Comparison of ENCODE assay signal across 24 cellular contexts in the genomic region with DNA sequence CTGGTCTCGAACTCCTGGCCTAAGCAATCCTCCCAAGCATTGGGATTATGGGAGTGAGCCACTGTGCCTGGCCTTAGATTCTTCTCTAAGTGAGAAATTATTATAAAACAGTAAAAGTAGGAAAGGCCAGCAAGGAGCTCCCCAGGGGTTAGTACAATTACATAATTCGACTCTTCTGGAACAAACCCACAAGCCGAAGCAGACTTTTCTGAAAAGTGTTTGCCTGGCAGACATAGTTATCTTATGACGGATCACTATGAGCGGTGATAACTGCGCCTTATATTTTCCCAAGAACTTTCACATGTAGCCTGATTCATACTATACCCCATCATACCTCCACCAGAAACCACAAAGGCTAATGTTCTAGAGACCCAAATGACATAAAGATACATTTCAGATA. TPM values are rescaled to one million over a fixed set of nuclear protein-coding genes. Genes with fewer than 3 reads are reported as not detected.
DNase-seq lines count a peak whose midpoint lies in the region; ATAC-seq and TF ChIP-seq lines count a peak whose summit lies in the region.
"Had no signal": no experiment of that assay in that cellular context is flagged by ENCODE, and none has a peak within 500 bp of the region (broad histone marks: within the 10 kb centered on the region; RNA-seq: fewer than 3 reads in every experiment).

No MANE protein-coding gene starts in this region.

- WGBS in lower leg skin, 2 donors: 60 to 65% methylated on average over 6 of the region's 6 CpGs

- H3K4me1 Mint-ChIP-seq in activated naive CD8-positive, alpha-beta T cell treated with anti-CD3 and anti-CD28 coated beads, Interleukin-2, amount 50 U/mL, for 24 hours: peaks cover 28% of the 10 kb centered on the region
- H3K4me1 Mint-ChIP-seq in activated naive CD8-positive, alpha-beta T cell treated with anti-CD3 and anti-CD28 coated beads for 36 hours: peaks cover 23% of the 10 kb centered on the region
- peaks cover 5% of the 10 kb centered on the region for H3K4me1 Mint-ChIP-seq in GM23338

- H3K9me3 ChIP-seq in subcutaneous abdominal adipose tissue (ENCODE audit: control insufficient read depth in 5 of 5, low read length in 5 of 5): no peaks in the 10 kb centered on the region
- H3K9me3 ChIP-seq: BLaER1, breast epithelium, Peyer's patch had no signal

- H3K9me3 Mint-ChIP-seq in activated naive CD8-positive, alpha-beta T cell treated with anti-CD3 and anti-CD28 coated beads, Interleukin-2, amount 50 U/mL, for 24 hours: no peaks in the 10 kb centered on the region
- H3K9me3 Mint-ChIP-seq in activated naive CD8-positive, alpha-beta T cell treated with anti-CD3 and anti-CD28 coated beads for 36 hours: no peaks in the 10 kb centered on the region
- no peaks in the 10 kb centered on the region for H3K9me3 Mint-ChIP-seq in GM23338
- H3K9me3 Mint-ChIP-seq: activated naive CD4-positive, alpha-beta T cell treated with anti-CD3 and anti-CD28 coated beads, Interleukin-2, amount 50 U/mL, for 24 hours; activated T-helper 1 cell treated with anti-CD3 and anti-CD28 coated beads, Interleukin-12 subunit alpha, Interleukin-12 subunit beta, Interleukin-2, Interleukin-4 antibody, amounts not matched to agents 30 ng/mL and 10 ng/mL and 1 ng/mL, durations not matched to agents 14 hours and 24 hours and 36 hours; stimulated activated naive CD8-positive, alpha-beta T cell treated with anti-CD3 and anti-CD28 coated beads, Interleukin-15, Interleukin-2, amounts not matched to agents 100 ng/mL and 50 ng/mL, for 24 hours had no signal

- H3K27ac ChIP-seq in subcutaneous abdominal adipose tissue (ENCODE audit: low read depth, low read length) (peak overlapping the region; percentile 72), GM23338 (ENCODE audit: low read depth) (no peak overlapping the region)
- H3K27ac ChIP-seq: BLaER1, breast epithelium, Peyer's patch had no signal

- H3K36me3 ChIP-seq in subcutaneous abdominal adipose tissue (ENCODE audit: control insufficient read depth in 5 of 5, insufficient read depth in 5 of 5, low read length in 5 of 5) (peaks cover 9 to 52% (median 36%) of the 10 kb centered on the region in 5 donors), GM23338 (ENCODE audit: insufficient read depth) (no peaks in the 10 kb centered on the region)
- H3K36me3 ChIP-seq: breast epithelium had no signal

- no peaks in the 10 kb centered on the region for H4K20me1 ChIP-seq in GM23338 (replicated peaks; ENCODE audit: insufficient read depth)
- H4K20me1 ChIP-seq: BLaER1 had no signal

- no peak overlapping the region for H3K9ac ChIP-seq in subcutaneous abdominal adipose tissue (ENCODE audit: low read length in 5 of 5)
- H3K9ac ChIP-seq: BLaER1 had no signal

- no peak for DNase-seq in activated naive CD8-positive, alpha-beta T cell treated with anti-CD3 and anti-CD28 coated beads, Interleukin-2, amount 50 U/mL, for 24 hours
- no peak for DNase-seq in activated naive CD8-positive, alpha-beta T cell treated with anti-CD3 and anti-CD28 coated beads for 36 hours
- DNase-seq in astrocyte of the cerebellum (ENCODE audit: low read depth): peak; percentile 53
- peak; percentile 24 for DNase-seq in fibroblast of villous mesenchyme (ENCODE audit: low read depth)
- DNase-seq in activated CD4-positive, CD25-positive, alpha-beta regulatory T cell treated with anti-CD3 and anti-CD28 coated beads, Interleukin-2, amount 50 U/mL, for 72 hours: no peak
- no peak for DNase-seq in GM23338 (ENCODE audit: low spot score)
- no peak for DNase-seq in lower leg skin (ENCODE audit: low spot score in 2 of 2)
- DNase-seq: 8988T; activated CD4-positive, alpha-beta T cell treated with anti-CD3 and anti-CD28 coated beads for 4 hours; COR-L47; DMS79 treated with DMSO at 0.1 percent for 48 hours; foreskin melanocyte; islet precursor cell; NCI-H1048; NCI-H2081; NCI-H446 treated with DMSO at 0.1 percent for 48 hours; Peyer's patch; trophoblast cell had no signal

- no peaks in the 10 kb centered on the region for H3F3A ChIP-seq in GM23338 (replicated peaks; ENCODE audit: low read depth)

- no peak for TF ChIP-seq POLR2A in lower leg skin (IDR thresholded peaks at IDR 0.05)

- in situ Hi-C loops in astrocyte of the cerebellum (cut with HindIII; ENCODE audit: low sequenced_read_pairs): no loop called here

- H3K4me3 ChIP-seq in astrocyte of the cerebellum (ENCODE audit: low read depth, low read length) (no peak overlapping the region), fibroblast of villous mesenchyme (ENCODE audit: low read depth, low read length) (no peak overlapping the region), subcutaneous abdominal adipose tissue (ENCODE audit: low read depth in 1 of 5, low read length in 5 of 5) (no peak overlapping the region), GM23338 (no peak overlapping the region), lower leg skin (ENCODE audit: low read depth, poor library complexity, severe bottlenecking) (no peak overlapping the region)
- H3K4me3 ChIP-seq: BLaER1, breast epithelium, Peyer's patch had no signal

- no peak overlapping the region for H3K4me3 Mint-ChIP-seq in activated naive CD8-positive, alpha-beta T cell treated with anti-CD3 and anti-CD28 coated beads, Interleukin-2, amount 50 U/mL, for 24 hours
- H3K4me3 Mint-ChIP-seq in activated naive CD8-positive, alpha-beta T cell treated with anti-CD3 and anti-CD28 coated beads for 36 hours: no peak overlapping the region
- no peak overlapping the region for H3K4me3 Mint-ChIP-seq in GM23338
- H3K4me3 Mint-ChIP-seq: activated naive CD4-positive, alpha-beta T cell treated with anti-CD3 and anti-CD28 coated beads, Interleukin-2, amount 50 U/mL, for 24 hours; activated T-helper 1 cell treated with anti-CD3 and anti-CD28 coated beads, Interleukin-12 subunit alpha, Interleukin-12 subunit beta, Interleukin-2, Interleukin-4 antibody, amounts not matched to agents 30 ng/mL and 10 ng/mL and 1 ng/mL, durations not matched to agents 14 hours and 24 hours and 36 hours; stimulated activated naive CD8-positive, alpha-beta T cell treated with anti-CD3 and anti-CD28 coated beads, Interleukin-15, Interleukin-2, amounts not matched to agents 100 ng/mL and 50 ng/mL, for 24 hours had no signal

- H3K79me2 ChIP-seq in GM23338 (replicated peaks; ENCODE audit: insufficient read depth): no peaks in the 10 kb centered on the region

- TF ChIP-seq CTCF in astrocyte of the cerebellum (IDR thresholded peaks at IDR 0.05; ENCODE audit: low read depth, low read length, missing control alignments): no peak
- TF ChIP-seq CTCF in fibroblast of villous mesenchyme (IDR thresholded peaks at IDR 0.05; ENCODE audit: insufficient read depth, low read depth, low read length): no peak
- TF ChIP-seq CTCF in GM23338 (conservative IDR thresholded peaks at IDR 0.05; ENCODE audit: low read depth in 2 of 2): no peak
- TF ChIP-seq CTCF in lower leg skin (IDR thresholded peaks at IDR 0.05): no peak

- H2AFZ ChIP-seq in GM23338: no peak overlapping the region

- intact Hi-C loops in lower leg skin (cut with DNase I; ENCODE audit: low total_unique reads): loop anchor here (5.0 to 10.0 kb wide), 2 partner anchors 291 to 322 kb away; no protein-coding TSS in a partner anchor

- H3K4me1 ChIP-seq in subcutaneous abdominal adipose tissue (ENCODE audit: control insufficient read depth in 5 of 5, insufficient read depth in 5 of 5, low read length in 5 of 5) (peaks cover 3 to 22% (median 13%) of the 10 kb centered on the region in 5 donors), GM23338 (ENCODE audit: insufficient read depth) (no peaks in the 10 kb centered on the region)

- H3K4me2 ChIP-seq in GM23338: no peak overlapping the region

- no peaks in the 10 kb centered on the region for H3K9me2 ChIP-seq in GM23338 (ENCODE audit: insufficient read depth)

- no peak for ATAC-seq in activated naive CD8-positive, alpha-beta T cell treated with anti-CD3 and anti-CD28 coated beads, Interleukin-2, amount 50 U/mL, for 24 hours
- ATAC-seq in GM23338: no peak

- peaks cover 14% of the 10 kb centered on the region for H3K36me3 Mint-ChIP-seq in activated naive CD8-positive, alpha-beta T cell treated with anti-CD3 and anti-CD28 coated beads, Interleukin-2, amount 50 U/mL, for 24 hours (ENCODE audit: low read depth)
- peaks cover 9% of the 10 kb centered on the region for H3K36me3 Mint-ChIP-seq in activated naive CD8-positive, alpha-beta T cell treated with anti-CD3 and anti-CD28 coated beads for 36 hours
- H3K36me3 Mint-ChIP-seq in GM23338 (ENCODE audit: low read depth): no peaks in the 10 kb centered on the region

- H3K27me3 Mint-ChIP-seq in activated naive CD8-positive, alpha-beta T cell treated with anti-CD3 and anti-CD28 coated beads, Interleukin-2, amount 50 U/mL, for 24 hours: no peaks in the 10 kb centered on the region
- H3K27me3 Mint-ChIP-seq in activated naive CD8-positive, alpha-beta T cell treated with anti-CD3 and anti-CD28 coated beads for 36 hours: no peaks in the 10 kb centered on the region
- H3K27me3 Mint-ChIP-seq in GM23338 (ENCODE audit: insufficient read depth, low read depth, poor library complexity): peaks cover 9% of the 10 kb centered on the region
- H3K27me3 Mint-ChIP-seq: activated naive CD4-positive, alpha-beta T cell treated with anti-CD3 and anti-CD28 coated beads, Interleukin-2, amount 50 U/mL, for 24 hours; stimulated activated naive CD8-positive, alpha-beta T cell treated with anti-CD3 and anti-CD28 coated beads, Interleukin-15, Interleukin-2, amounts not matched to agents 100 ng/mL and 50 ng/mL, for 24 hours had no signal

- H3K27ac Mint-ChIP-seq in activated naive CD8-positive, alpha-beta T cell treated with anti-CD3 and anti-CD28 coated beads, Interleukin-2, amount 50 U/mL, for 24 hours: peak overlapping the region; percentile 14
- no peak overlapping the region for H3K27ac Mint-ChIP-seq in activated naive CD8-positive, alpha-beta T cell treated with anti-CD3 and anti-CD28 coated beads for 36 hours
- no peak overlapping the region for H3K27ac Mint-ChIP-seq in GM23338
- H3K27ac Mint-ChIP-seq: activated naive CD4-positive, alpha-beta T cell treated with anti-CD3 and anti-CD28 coated beads, Interleukin-2, amount 50 U/mL, for 24 hours; activated T-helper 1 cell treated with anti-CD3 and anti-CD28 coated beads, Interleukin-12 subunit alpha, Interleukin-12 subunit beta, Interleukin-2, Interleukin-4 antibody, amounts not matched to agents 30 ng/mL and 10 ng/mL and 1 ng/mL, durations not matched to agents 14 hours and 24 hours and 36 hours; stimulated activated naive CD8-positive, alpha-beta T cell treated with anti-CD3 and anti-CD28 coated beads, Interleukin-15, Interleukin-2, amounts not matched to agents 100 ng/mL and 50 ng/mL, for 24 hours had no signal

- H3K27me3 ChIP-seq in subcutaneous abdominal adipose tissue (ENCODE audit: control insufficient read depth in 5 of 5, insufficient read depth in 4 of 5, low read length in 5 of 5): no peaks in the 10 kb centered on the region
- H3K27me3 ChIP-seq in GM23338 (ENCODE audit: insufficient read depth): no peaks in the 10 kb centered on the region
- H3K27me3 ChIP-seq: BLaER1, breast epithelium, Peyer's patch had no signal

RNA-seq across cellular contexts. Expression of gene SH3PXD2A, which starts 30.2 kb away (rescaled TPM):
- 10 to 100 TPM; 10.2 to 10.9 TPM for total RNA-seq in activated naive CD8-positive, alpha-beta T cell treated with anti-CD3 and anti-CD28 coated beads for 36 hours
- 58.3 and 64.4 TPM in 2 replicates for total RNA-seq in fibroblast of villous mesenchyme
- total RNA-seq in GM23338 (2014; rRNA removed; shearing (Covaris generic)): 4.6 and 5.0 TPM in 2 replicates
- 1.8 and 1.9 TPM in 2 replicates for polyA plus RNA-seq in GM23338 (2016; fragmentation: Nextera tagmentation; extraction: Ambion mirVana)
- total RNA-seq in lower leg skin: 10 to 100 TPM; 35.0 to 54.8 (median 45.4) TPM

RNA-seq across cellular contexts. Expression of gene STN1, which starts 32.4 kb away (rescaled TPM):
- total RNA-seq in activated naive CD8-positive, alpha-beta T cell treated with anti-CD3 and anti-CD28 coated beads for 36 hours: 10 to 100 TPM; 25.4 to 25.5 TPM
- 23.3 and 29.3 TPM in 2 replicates for total RNA-seq in fibroblast of villous mesenchyme
- 11.3 and 13.9 TPM in 2 replicates for total RNA-seq in GM23338 (2014; rRNA removed; shearing (Covaris generic))
- 6.7 and 7.2 TPM in 2 replicates for polyA plus RNA-seq in GM23338 (2016; fragmentation: Nextera tagmentation; extraction: Ambion mirVana)
- total RNA-seq in lower leg skin: 10 to 100 TPM; 13.0 to 33.3 (median 18.4) TPM

Comparison
In these comparisons a context has a peak if more than half of its experiments do, and no peak if none do; other contexts are left out.
1. DNase-seq: peak in astrocyte of the cerebellum (single experiment) and fibroblast of villous mesenchyme (single experiment); none in activated naive CD8-positive, alpha-beta T cell treated with anti-CD3 and anti-CD28 coated beads, Interleukin-2, amount 50 U/mL, for 24 hours (single experiment), activated naive CD8-positive, alpha-beta T cell treated with anti-CD3 and anti-CD28 coated beads for 36 hours (single experiment), activated CD4-positive, CD25-positive, alpha-beta regulatory T cell treated with anti-CD3 and anti-CD28 coated beads, Interleukin-2, amount 50 U/mL, for 72 hours (single experiment), GM23338 (single experiment) and lower leg skin (0 of 2).